In the genomic region with DNA sequence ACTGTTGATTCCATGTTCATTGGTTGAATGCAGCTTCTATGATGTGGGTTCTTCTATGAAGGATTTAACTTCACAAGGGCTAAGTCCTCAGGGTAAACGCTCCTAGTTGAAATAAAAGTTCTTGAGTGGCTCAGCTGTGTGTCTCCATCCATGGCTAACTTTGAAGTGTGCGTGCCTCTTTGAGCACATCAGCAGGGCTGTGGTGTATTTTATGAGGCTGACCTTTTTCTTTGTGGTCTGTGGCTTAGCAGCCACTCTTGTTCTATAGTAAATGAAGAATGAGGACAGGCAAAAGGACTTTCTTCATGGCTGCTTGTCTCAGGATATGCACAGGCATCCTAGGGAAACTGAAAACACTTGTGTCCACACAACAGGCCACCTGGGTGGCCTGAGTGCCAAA, we compare ENCODE assay signal across 11 cellular contexts.
A peak's percentile ranks its signal among the peaks of the same experiment; 100 is the strongest.
DNase-seq lines count a peak whose midpoint lies in the region; TF ChIP-seq lines count a peak whose summit lies in the region.
"Had no signal": no experiment of that assay in that cellular context is flagged by ENCODE, and none has a peak within 500 bp of the region (broad histone marks: within the 10 kb centered on the region; RNA-seq: fewer than 3 reads in every experiment).

No MANE protein-coding gene starts in this region.

- H3K27ac ChIP-seq in MM.1S (ENCODE audit: low read length): no peak overlapping the region
- H3K27ac ChIP-seq in WERI-Rb-1: no peak overlapping the region
- no peak overlapping the region for H3K27ac ChIP-seq in coronary artery
- H3K27ac ChIP-seq: body of pancreas had no signal

- H3K4me3 Mint-ChIP-seq in HFFc6: no peak overlapping the region
- H3K4me3 Mint-ChIP-seq: nephron progenitor cell had no signal

- no peaks in the 10 kb centered on the region for H4K20me1 ChIP-seq in MM.1S (ENCODE audit: insufficient read depth, low read length)

- no peak overlapping the region for H3K4me2 ChIP-seq in MM.1S (ENCODE audit: low read depth, low read length)

- H3K9me2 ChIP-seq in MM.1S (replicated peaks; ENCODE audit: insufficient read depth, low read length): no peaks in the 10 kb centered on the region

- no peaks in the 10 kb centered on the region for H3K36me3 ChIP-seq in MM.1S (replicated peaks; ENCODE audit: insufficient read depth, low read length)
- H3K36me3 ChIP-seq in WERI-Rb-1: no peaks in the 10 kb centered on the region

- no peaks in the 10 kb centered on the region for H3K4me1 ChIP-seq in MM.1S (ENCODE audit: low read length)
- H3K4me1 ChIP-seq: body of pancreas had no signal

- H3K4me3 ChIP-seq in MM.1S (ENCODE audit: low read length) (no peak overlapping the region), WERI-Rb-1 (ENCODE audit: low read depth, low read length) (no peak overlapping the region), coronary artery (no peak overlapping the region)
- H3K4me3 ChIP-seq: body of pancreas had no signal

- DNase-seq in GM04503 (ENCODE audit: low read depth) (peak; percentile 54), HFFc6 (peak; percentile 13), MM.1S (peak; percentile 35), fibroblast of peridontal ligament (ENCODE audit: extremely low read depth) (peak; percentile 2), WERI-Rb-1 (no peak), coronary artery (ENCODE audit: low spot score) (no peak), ecto neural progenitor cell (ENCODE audit: low spot score) (no peak), head of caudate nucleus (no peak)
- DNase-seq: body of pancreas, NCI-H774, nephron progenitor cell had no signal

- H3F3A ChIP-seq in MM.1S (ENCODE audit: insufficient read depth, low read length): no peaks in the 10 kb centered on the region

- intact Hi-C loops in head of caudate nucleus (cut with DNase I): no loop called here

- no peaks in the 10 kb centered on the region for H3K79me2 ChIP-seq in MM.1S (ENCODE audit: low read length)

- no peaks in the 10 kb centered on the region for H3K36me3 Mint-ChIP-seq in HFFc6 (ENCODE audit: low read depth)

- no peak overlapping the region for H3K9ac ChIP-seq in MM.1S (ENCODE audit: low read length)

- H3K4me1 Mint-ChIP-seq in HFFc6 (ENCODE audit: low read depth): no peaks in the 10 kb centered on the region
- H3K4me1 Mint-ChIP-seq: nephron progenitor cell had no signal

- peaks cover 8% of the 10 kb centered on the region for H3K27me3 Mint-ChIP-seq in HFFc6 (ENCODE audit: insufficient read depth)

- no peak for TF ChIP-seq CTCF in HFFc6 (IDR thresholded peaks at IDR 0.05)
- TF ChIP-seq CTCF in MM.1S (IDR thresholded peaks at IDR 0.05; ENCODE audit: low read length): no peak
- no peak for TF ChIP-seq CTCF in WERI-Rb-1 (IDR thresholded peaks at IDR 0.05; ENCODE audit: low read depth, low read length)
- no peak for TF ChIP-seq CTCF in coronary artery (IDR thresholded peaks at IDR 0.05)

- no peaks in the 10 kb centered on the region for H3K27me3 ChIP-seq in MM.1S (replicated peaks; ENCODE audit: insufficient read depth, low read length)
- H3K27me3 ChIP-seq in WERI-Rb-1 (ENCODE audit: insufficient read depth, low read depth, severe bottlenecking): peaks cover 2% of the 10 kb centered on the region
- H3K27me3 ChIP-seq: body of pancreas had no signal

- no peak overlapping the region for H3K27ac Mint-ChIP-seq in HFFc6
- H3K27ac Mint-ChIP-seq: nephron progenitor cell had no signal

- no peaks in the 10 kb centered on the region for H3K9me3 ChIP-seq in MM.1S (replicated peaks; ENCODE audit: insufficient read depth, low read length)
- H3K9me3 ChIP-seq in WERI-Rb-1 (ENCODE audit: severe bottlenecking): no peaks in the 10 kb centered on the region
- H3K9me3 ChIP-seq: body of pancreas had no signal

- no peak overlapping the region for H2AFZ ChIP-seq in MM.1S (ENCODE audit: low read length)

- H3K9me3 Mint-ChIP-seq in HFFc6: no peaks in the 10 kb centered on the region

Comparison
In these comparisons a context has a peak if more than half of its experiments do, and no peak if none do; other contexts are left out.
1. DNase-seq: peak in GM04503 (single experiment), HFFc6 (single experiment), MM.1S (single experiment) and fibroblast of peridontal ligament (single experiment); none in WERI-Rb-1 (single experiment), coronary artery (single experiment), ecto neural progenitor cell (single experiment) and head of caudate nucleus (0 of 42).